ENCODE assay signal across 10 cellular contexts in genomic region chr12:116539361-116539771, GRCh38. TPM values are rescaled to one million over a fixed set of nuclear protein-coding genes. Genes with fewer than 3 reads are reported as not detected.
DNase-seq lines count a peak whose midpoint lies in the region; ATAC-seq, FAIRE-seq and TF ChIP-seq lines count a peak whose summit lies in the region.
"Had no signal": no experiment of that assay in that cellular context is flagged by ENCODE, and none has a peak within 500 bp of the region (broad histone marks: within the 10 kb centered on the region; RNA-seq: fewer than 3 reads in every experiment).

No MANE protein-coding gene starts in this region.

- TF ChIP-seq POLR2A in esophagus muscularis mucosa (IDR thresholded peaks at IDR 0.05; ENCODE audit: low read depth) (no peak), GM12892 (IDR thresholded peaks at IDR 0.05; ENCODE audit: low read depth, low read length) (no peak)

- H3K9me3 ChIP-seq in esophagus muscularis mucosa, result no peaks in the 10 kb centered on the region
- H3K9me3 ChIP-seq: tibial artery had no signal

- no peak overlapping the region for H3K4me3 ChIP-seq in esophagus muscularis mucosa
- H3K4me3 ChIP-seq: tibial artery had no signal

- peak; percentile 1 for TF ChIP-seq EP300 in esophagus muscularis mucosa (IDR thresholded peaks at IDR 0.05)

- H3K27me3 ChIP-seq in esophagus muscularis mucosa, result no peaks in the 10 kb centered on the region
- H3K27me3 ChIP-seq: tibial artery had no signal

- H3K27ac ChIP-seq in esophagus muscularis mucosa (replicated peaks in 1 of 4), result peak overlapping the region; percentile 41 to 61 (median 53)

- no peaks in the 10 kb centered on the region for H3K36me3 ChIP-seq in esophagus muscularis mucosa
- H3K36me3 ChIP-seq: tibial artery had no signal

- DNase-seq in EH (ENCODE audit: low read depth) (peak; percentile 60), NCI-H69 (lab: John Stamatoyannopoulos, UW) (peak; percentile 14), esophagus muscularis mucosa (ENCODE audit: extremely low spot score) (no peak), omental fat pad (ENCODE audit: low spot score) (no peak), GM12892 (ENCODE audit: insufficient read length) (no peak), HUDEP-2 (lab: John Stamatoyannopoulos, UW; ENCODE audit: unreplicated experiment in 76 of 76) (no peak), NCI-H226 (no peak), T1000 (lab: John Stamatoyannopoulos, UW) (no peak)
- DNase-seq: SW 1271 had no signal

- 13% methylated on average over 1 of the region's 1 CpG for WGBS in esophagus muscularis mucosa

- H3K4me1 ChIP-seq in esophagus muscularis mucosa, result peaks cover 14 to 56% (median 45%) of the 10 kb centered on the region in 4 donors

- ATAC-seq in omental fat pad (ENCODE audit: low FRiP score), result peak; percentile 7

- intact Hi-C loops in esophagus muscularis mucosa (cut with DNase I), result loop anchor here (5.0 kb wide), 1 partner anchor 82 kb away; no protein-coding TSS in a partner anchor

- TF ChIP-seq CTCF in esophagus muscularis mucosa (IDR thresholded peaks at IDR 0.05) (no peak), omental fat pad (IDR thresholded peaks at IDR 0.05) (no peak)

- FAIRE-seq in GM12892 (lab: Jason Lieb, UNC), result no peak

RNA-seq across cellular contexts. Expression of gene MAP1LC3B2, which starts 19.8 kb away (rescaled TPM):
- total RNA-seq in esophagus muscularis mucosa (1 to 10 TPM in 2 of 4 donors, under 1 TPM in 1, not detected in 1; 0.83 to 3.0 (median 1.8) TPM), omental fat pad (1 to 10 TPM in 2 of 4 donors, not detected in 2; 1.7 to 7.1 TPM)
- polyA plus RNA-seq in GM12892 (2012; ENCODE audit: missing spikeins), result 6.1 TPM

Comparison
In these comparisons a context has a peak if more than half of its experiments do, and no peak if none do; other contexts are left out.
1. DNase-seq: peak in EH (single experiment) and NCI-H69 (single experiment); none in esophagus muscularis mucosa (single experiment), omental fat pad (single experiment), GM12892 (single experiment), HUDEP-2 (0 of 76), NCI-H226 (single experiment) and T1000 (single experiment).